In the genomic region with DNA sequence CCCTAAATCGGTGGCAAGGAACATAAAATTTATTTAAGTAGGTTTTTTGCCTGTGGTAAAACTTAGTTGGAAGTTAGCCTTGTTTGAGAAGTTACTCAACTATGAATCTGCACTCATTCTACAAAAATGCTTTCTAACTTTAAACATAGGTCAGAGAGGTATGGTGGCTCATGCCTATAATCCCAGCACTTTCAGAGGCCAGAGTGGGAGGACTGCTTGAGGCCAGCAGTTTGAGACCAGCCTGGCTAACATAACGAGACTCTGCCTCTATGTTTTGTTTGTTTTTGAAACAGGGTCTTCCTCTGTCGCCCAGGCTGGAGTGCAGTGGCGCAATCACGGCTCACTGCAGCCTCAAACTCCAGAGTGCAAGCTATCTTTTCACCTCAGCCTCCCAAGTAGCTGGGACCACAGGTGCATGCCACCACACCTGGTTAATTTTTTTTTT, we compare ENCODE assay signal across 19 cellular contexts. TPM values are rescaled to one million over a fixed set of nuclear protein-coding genes. Genes with fewer than 3 reads are reported as not detected.
A peak's percentile ranks its signal among the peaks of the same experiment; 100 is the strongest.
DNase-seq lines count a peak whose midpoint lies in the region; ATAC-seq and TF ChIP-seq lines count a peak whose summit lies in the region.
"Had no signal": no experiment of that assay in that cellular context is flagged by ENCODE, and none has a peak within 500 bp of the region (broad histone marks: within the 10 kb centered on the region; RNA-seq: fewer than 3 reads in every experiment).

No MANE protein-coding gene starts in this region.

- H3K4me2 ChIP-seq in PC-3 (ENCODE audit: low read length) (peak overlapping the region; percentile 57), fibroblast of lung (ENCODE audit: extremely low read depth, insufficient read depth, low read length) (peak overlapping the region; percentile 73), skeletal muscle satellite cell (ENCODE audit: low read length) (peak overlapping the region; percentile 72)
- H3K4me2 ChIP-seq: KMS-11 had no signal

- TF ChIP-seq EP300 in gastroesophageal sphincter (IDR thresholded peaks at IDR 0.05): no peak

- no peaks in the 10 kb centered on the region for H3K36me3 Mint-ChIP-seq in endothelial cell (ENCODE audit: low read depth, unreplicated experiment)
- H3K36me3 Mint-ChIP-seq: naive thymus-derived CD4-positive, alpha-beta T cell; stimulated activated memory B cell treated with anti-CD40 and anti-IgM and Interleukin-4, amounts not matched to agents 10 μg/mL and 1 μg/mL and 100 μg/mL, for 72 hours had no signal

- H3K9me3 ChIP-seq in PC-3 (ENCODE audit: low read length): no peaks in the 10 kb centered on the region
- no peaks in the 10 kb centered on the region for H3K9me3 ChIP-seq in fibroblast of lung (ENCODE audit: control insufficient read depth, insufficient read depth, low read depth, low read length)
- no peaks in the 10 kb centered on the region for H3K9me3 ChIP-seq in skeletal muscle satellite cell (replicated peaks; ENCODE audit: low read length)
- no peaks in the 10 kb centered on the region for H3K9me3 ChIP-seq in gastroesophageal sphincter
- H3K9me3 ChIP-seq: Caco-2 had no signal

- TF ChIP-seq POLR2A in gastroesophageal sphincter (IDR thresholded peaks at IDR 0.05): no peak

- H4K20me1 ChIP-seq in PC-3 (ENCODE audit: low read length): no peaks in the 10 kb centered on the region
- H4K20me1 ChIP-seq in fibroblast of lung (ENCODE audit: control insufficient read depth, extremely low read depth, insufficient read depth, low read length): no peaks in the 10 kb centered on the region

- no peaks in the 10 kb centered on the region for H3K4me1 Mint-ChIP-seq in endothelial cell (ENCODE audit: unreplicated experiment)
- H3K4me1 Mint-ChIP-seq: stimulated activated memory B cell treated with anti-CD40 and anti-IgM and Interleukin-4, amounts not matched to agents 10 μg/mL and 1 μg/mL and 100 μg/mL, for 72 hours had no signal

- no TSS peak for BruUV-seq in PC-3 (replicated peaks; lab: Mats Ljungman, UMichigan)

- no peaks in the 10 kb centered on the region for H3K27me3 Mint-ChIP-seq in endothelial cell (ENCODE audit: unreplicated experiment)
- H3K27me3 Mint-ChIP-seq: naive thymus-derived CD4-positive, alpha-beta T cell; stimulated activated memory B cell treated with anti-CD40 and anti-IgM and Interleukin-4, amounts not matched to agents 10 μg/mL and 1 μg/mL and 100 μg/mL, for 72 hours had no signal

- no peak overlapping the region for H3K27ac Mint-ChIP-seq in endothelial cell (ENCODE audit: unreplicated experiment)
- H3K27ac Mint-ChIP-seq: naive thymus-derived CD4-positive, alpha-beta T cell; stimulated activated memory B cell treated with anti-CD40 and anti-IgM and Interleukin-4, amounts not matched to agents 10 μg/mL and 1 μg/mL and 100 μg/mL, for 72 hours had no signal

- DNase-seq in NOMO-1 treated with DMSO at 0.1 percent for 48 hours (lab: John Stamatoyannopoulos, UW; ENCODE audit: unreplicated experiment): peak; percentile 9
- no peak for DNase-seq in NOMO-1 (lab: John Stamatoyannopoulos, UW; ENCODE audit: unreplicated experiment in 2 of 2)
- DNase-seq in PC-3: peak; percentile 65
- DNase-seq in fibroblast of lung (ENCODE audit: low read depth in 2 of 2): peak; percentile 53 to 74
- no peak for DNase-seq in endothelial cell (ENCODE audit: low spot score)
- DNase-seq in NK-92 (lab: John Stamatoyannopoulos, UW; ENCODE audit: unreplicated experiment): no peak
- DNase-seq: activated naive CD4-positive, alpha-beta T cell treated with anti-CD3 and anti-CD28 coated beads, Interleukin-2, amount 50 U/mL, for 16 hours; Caco-2; erythroblast; naive thymus-derived CD4-positive, alpha-beta T cell; NCI-H1436 treated with DMSO at 0.1 percent for 48 hours; NCI-H510A treated with DMSO at 0.1 percent for 48 hours; stimulated activated CD4-positive, alpha-beta T cell treated with anti-CD3 and anti-CD28 coated beads, Interleukin-4, amount 100 ng/mL, for 4 hours had no signal

- H3K9me2 ChIP-seq in PC-3 (replicated peaks; ENCODE audit: low read length): no peaks in the 10 kb centered on the region

- H3K36me3 ChIP-seq in PC-3 (ENCODE audit: low read depth, low read length) (no peaks in the 10 kb centered on the region), fibroblast of lung (ENCODE audit: control insufficient read depth, insufficient read depth, low read length) (no peaks in the 10 kb centered on the region), skeletal muscle satellite cell (ENCODE audit: insufficient read depth, low read length) (no peaks in the 10 kb centered on the region), gastroesophageal sphincter (no peaks in the 10 kb centered on the region)

- TF ChIP-seq CTCF in PC-3 (conservative IDR thresholded peaks at IDR 0.05; ENCODE audit: low read depth, low read length) (no peak), fibroblast of lung (conservative IDR thresholded peaks at IDR 0.05 in 1 of 2, IDR thresholded peaks at IDR 0.05 in 1 of 2; ENCODE audit: low read depth in 1 of 2, low read length in 2 of 2) (no peak), endothelial cell (IDR thresholded peaks at IDR 0.05; ENCODE audit: unreplicated experiment) (no peak), gastroesophageal sphincter (IDR thresholded peaks at IDR 0.05) (no peak)

- H3K4me1 ChIP-seq in PC-3 (ENCODE audit: insufficient read depth, low read length): peaks cover 18% of the 10 kb centered on the region
- H3K4me1 ChIP-seq in fibroblast of lung (ENCODE audit: control insufficient read depth, extremely low read depth, insufficient read depth, low read length): peaks cover 5% of the 10 kb centered on the region
- H3K4me1 ChIP-seq in skeletal muscle satellite cell (ENCODE audit: control insufficient read depth, insufficient read depth, low read length): peaks cover 31% of the 10 kb centered on the region
- H3K4me1 ChIP-seq in gastroesophageal sphincter: no peaks in the 10 kb centered on the region
- H3K4me1 ChIP-seq: Caco-2 had no signal

- H3K9ac ChIP-seq in PC-3 (ENCODE audit: low read length): no peak overlapping the region
- no peak overlapping the region for H3K9ac ChIP-seq in fibroblast of lung (ENCODE audit: insufficient read depth, low read length)
- H3K9ac ChIP-seq in skeletal muscle satellite cell (ENCODE audit: low read depth, low read length): peak overlapping the region; percentile 61
- H3K9ac ChIP-seq: KMS-11 had no signal

- H3K27ac ChIP-seq in PC-3 (ENCODE audit: low read length) (peak overlapping the region; percentile 8; the same call in 1 of the 2 replicates), fibroblast of lung (ENCODE audit: insufficient read depth, low read length) (no peak overlapping the region), gastroesophageal sphincter (no peak overlapping the region)
- H3K27ac ChIP-seq: 22Rv1, KMS-11 had no signal

- intact Hi-C loops in PC-3 (cut with micrococcal nuclease): no loop called here

- no peak overlapping the region for H3K4me3 Mint-ChIP-seq in endothelial cell (ENCODE audit: unreplicated experiment)
- H3K4me3 Mint-ChIP-seq: naive thymus-derived CD4-positive, alpha-beta T cell; stimulated activated memory B cell treated with anti-CD40 and anti-IgM and Interleukin-4, amounts not matched to agents 10 μg/mL and 1 μg/mL and 100 μg/mL, for 72 hours had no signal

- peak; percentile 78 for ATAC-seq in PC-3
- ATAC-seq in gastroesophageal sphincter: no peak
- ATAC-seq: left lobe of liver; naive thymus-derived CD4-positive, alpha-beta T cell; stimulated activated memory B cell treated with anti-CD40 and anti-IgM and Interleukin-4, amounts not matched to agents 10 μg/mL and 1 μg/mL and 100 μg/mL, for 72 hours had no signal

- 83 to 89% methylated on average over 2 to 3 of the region's 5 CpGs for WGBS in gastroesophageal sphincter (ENCODE audit: low coverage in 1 of 2), 2 donors

- POLR2A ChIA-PET in PC-3 (lab: Charles Lee; ENCODE audit: unreplicated experiment): no interaction called here

- H2AFZ ChIP-seq in PC-3 (ENCODE audit: low read length) (no peak overlapping the region), fibroblast of lung (ENCODE audit: low read length) (no peak overlapping the region)

- no peaks in the 10 kb centered on the region for H3F3A ChIP-seq in PC-3 (ENCODE audit: low read length, unreplicated experiment)

- H3K9me3 Mint-ChIP-seq in endothelial cell (ENCODE audit: unreplicated experiment): no peaks in the 10 kb centered on the region
- H3K9me3 Mint-ChIP-seq: naive thymus-derived CD4-positive, alpha-beta T cell; stimulated activated memory B cell treated with anti-CD40 and anti-IgM and Interleukin-4, amounts not matched to agents 10 μg/mL and 1 μg/mL and 100 μg/mL, for 72 hours had no signal

- H3K4me3 ChIP-seq in PC-3 (ENCODE audit: low read length) (no peak overlapping the region; the same call in 1 of the 2 replicates), fibroblast of lung (replicated peaks in 1 of 4; ENCODE audit: control extremely low read depth in 1 of 4, insufficient read depth in 1 of 4, low read depth in 3 of 4, low read length in 4 of 4) (no peak overlapping the region), skeletal muscle satellite cell (ENCODE audit: low read length) (peak overlapping the region; percentile 30), gastroesophageal sphincter (no peak overlapping the region)

- H3K27me3 ChIP-seq in PC-3 (ENCODE audit: low read length) (no peaks in the 10 kb centered on the region), fibroblast of lung (ENCODE audit: control insufficient read depth, insufficient read depth, low read length) (no peaks in the 10 kb centered on the region), skeletal muscle satellite cell (ENCODE audit: control insufficient read depth, insufficient read depth, low read length) (no peaks in the 10 kb centered on the region), gastroesophageal sphincter (no peaks in the 10 kb centered on the region)

- CTCF ChIA-PET in PC-3 (lab: Charles Lee): no interaction called here

- H3K79me2 ChIP-seq in PC-3 (ENCODE audit: low read length) (no peaks in the 10 kb centered on the region), fibroblast of lung (ENCODE audit: control insufficient read depth, insufficient read depth, low read length) (no peaks in the 10 kb centered on the region)

RNA-seq across cellular contexts. Expression of a gene that starts 16.2 kb away (rescaled TPM):
- total RNA-seq in PC-3 (2014; rRNA removed): 2.3 and 5.7 TPM in 2 replicates
- total RNA-seq in fibroblast of lung: 1.8 and 2.3 TPM in 2 replicates
- polyA plus RNA-seq in fibroblast of lung: 1.0 and 1.5 TPM in 2 replicates
- polyA plus RNA-seq in fibroblast of lung (2012): 1.0 and 1.2 TPM in 2 replicates
- polyA minus RNA-seq in fibroblast of lung (ENCODE audit: low replicate concordance): 0.67 and 0.96 TPM in 2 replicates
- total RNA-seq in skeletal muscle satellite cell (2012; rRNA removed): 1.7 and 3.5 TPM in 2 replicates
- total RNA-seq in endothelial cell (ENCODE audit: unreplicated experiment): 7.1 TPM
- 1 to 10 TPM in 3 of 4 donors, under 1 TPM in 1; 0.69 to 5.4 (median 2.0) TPM for total RNA-seq in gastroesophageal sphincter

RNA-seq across cellular contexts. Expression of a gene that starts 42.0 kb away (rescaled TPM):
- 27.5 and 28.5 TPM in 2 replicates for total RNA-seq in PC-3 (2014; rRNA removed)
- 24.9 and 27.7 TPM in 2 replicates for total RNA-seq in fibroblast of lung
- polyA plus RNA-seq in fibroblast of lung: 38.6 and 40.0 TPM in 2 replicates
- 23.9 and 25.4 TPM in 2 replicates for polyA plus RNA-seq in fibroblast of lung (2012)
- polyA minus RNA-seq in fibroblast of lung (ENCODE audit: low replicate concordance): 50.0 and 113 TPM in 2 replicates
- total RNA-seq in skeletal muscle satellite cell (2012; rRNA removed): 19.4 and 23.3 TPM in 2 replicates
- total RNA-seq in endothelial cell (ENCODE audit: unreplicated experiment): 39.4 TPM
- total RNA-seq in gastroesophageal sphincter: 10 to 100 TPM; 15.7 to 18.7 (median 17.0) TPM

RNA-seq across cellular contexts. Expression of a gene that starts 42.3 kb away (rescaled TPM):
- total RNA-seq in PC-3 (2014; rRNA removed) (46.5 and 84.1 TPM in 2 replicates), fibroblast of lung (13.7 and 14.9 TPM in 2 replicates), endothelial cell (ENCODE audit: unreplicated experiment) (21.9 TPM), gastroesophageal sphincter (10 to 100 TPM in 1 of 4 donors, 1 to 10 TPM in 3; 7.2 to 10.3 (median 8.3) TPM)
- 11.3 and 19.7 TPM in 2 replicates for polyA plus RNA-seq in fibroblast of lung
- 15.8 and 28.6 TPM in 2 replicates for polyA plus RNA-seq in fibroblast of lung (2012)
- polyA minus RNA-seq in fibroblast of lung (ENCODE audit: low replicate concordance): 55.8 and 72.2 TPM in 2 replicates
- total RNA-seq in skeletal muscle satellite cell (2012; rRNA removed): 25.6 and 26.9 TPM in 2 replicates

Comparison
In these comparisons a context has a peak if more than half of its experiments do, and no peak if none do; other contexts are left out.
1. DNase-seq: peak in NOMO-1 treated with DMSO at 0.1 percent for 48 hours (single experiment), PC-3 (single experiment) and fibroblast of lung (2 of 2); none in NOMO-1 (0 of 2), endothelial cell (single experiment) and NK-92 (single experiment).
2. Peak in every context shown above with its lines, with median percentiles within 50 percentile points of each other: H3K4me2 ChIP-seq.